ENCODE assay signal across 15 cellular contexts in the genomic region with DNA sequence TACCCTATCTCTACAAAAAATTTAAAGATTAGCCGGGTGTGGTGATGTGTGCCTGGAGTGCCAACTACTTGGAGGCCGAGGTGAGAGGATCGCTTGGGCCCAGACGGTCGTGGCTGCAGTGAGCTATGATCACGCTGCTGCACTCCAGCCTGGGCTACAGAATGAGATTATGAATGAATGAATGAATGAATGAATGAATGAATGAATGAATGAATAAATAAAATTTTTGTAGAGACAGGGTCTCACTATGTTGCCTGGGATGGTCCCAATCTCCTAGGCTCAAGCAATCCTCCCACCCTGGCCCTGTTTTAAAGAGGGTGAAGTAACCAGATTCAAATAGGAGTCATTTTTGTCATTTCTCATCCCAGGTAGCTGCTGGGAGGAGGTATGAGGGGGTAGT.
DNase-seq lines count a peak whose midpoint lies in the region; ATAC-seq and TF ChIP-seq lines count a peak whose summit lies in the region.
"Had no signal": no experiment of that assay in that cellular context is flagged by ENCODE, and none has a peak within 500 bp of the region (broad histone marks: within the 10 kb centered on the region; RNA-seq: fewer than 3 reads in every experiment).

No MANE protein-coding gene starts in this region.

- no peak overlapping the region for H3K4me3 ChIP-seq in tibial artery
- H3K4me3 ChIP-seq: HAP-1 had no signal

- peaks cover 4 to 38% (median 22%) of the 10 kb centered on the region in 4 donors for H3K4me1 ChIP-seq in tibial artery

- CTCF ChIA-PET in activated CD4-positive, alpha-beta T cell treated with anti-CD3 and anti-CD28 coated beads for 36 hours (lab: Charles Lee) = no interaction called here

- no peaks in the 10 kb centered on the region for H3K27me3 Mint-ChIP-seq in activated CD4-positive, alpha-beta T cell treated with anti-CD3 and anti-CD28 coated beads for 36 hours
- H3K27me3 Mint-ChIP-seq in natural killer cell treated with Interleukin-12 subunit alpha and Interleukin-12 subunit beta and Interleukin-15 and Interleukin-18, amount 100 ng/mL, for 72 hours = no peaks in the 10 kb centered on the region
- H3K27me3 Mint-ChIP-seq in natural killer cell (ENCODE audit: low read depth in 2 of 2) = no peaks in the 10 kb centered on the region
- no peaks in the 10 kb centered on the region for H3K27me3 Mint-ChIP-seq in central memory CD8-positive, alpha-beta T cell
- H3K27me3 Mint-ChIP-seq in activated T-helper 1 cell treated with anti-CD3 and anti-CD28 coated beads, Interleukin-12 subunit alpha, Interleukin-12 subunit beta, Interleukin-2, Interleukin-4 antibody, amounts not matched to agents 30 ng/mL and 10 ng/mL and 1 ng/mL, durations not matched to agents 14 hours and 24 hours and 36 hours (ENCODE audit: insufficient read depth) = no peaks in the 10 kb centered on the region
- H3K27me3 Mint-ChIP-seq: B cell had no signal

- intact Hi-C loops in activated CD4-positive, alpha-beta T cell treated with anti-CD3 and anti-CD28 coated beads for 36 hours (cut with DNase I, micrococcal nuclease) = no loop called here
- intact Hi-C loops in natural killer cell (cut with micrococcal nuclease) (loop anchor here (5.0 kb wide), 1 partner anchor 197 kb away; a partner anchor contains a TSS), tibial artery (cut with DNase I; ENCODE audit: low total_unique reads) (no loop called here)
- intact Hi-C loops in activated T-helper 1 cell treated with anti-CD3 and anti-CD28 coated beads, Interleukin-12 subunit alpha, Interleukin-12 subunit beta, Interleukin-2, Interleukin-4 antibody, amounts not matched to agents 30 ng/mL and 10 ng/mL and 1 ng/mL, durations not matched to agents 14 hours and 24 hours and 36 hours (cut with micrococcal nuclease) = no loop called here

- no peak for ATAC-seq in activated CD4-positive, alpha-beta T cell treated with anti-CD3 and anti-CD28 coated beads for 36 hours
- ATAC-seq in natural killer cell treated with Interleukin-12 subunit alpha and Interleukin-12 subunit beta and Interleukin-15 and Interleukin-18, amount 100 ng/mL, for 72 hours = peak in 1 of 2 donors; percentile 7
- no peak for ATAC-seq in natural killer cell
- no peak for ATAC-seq in central memory CD8-positive, alpha-beta T cell (replicated peaks; ENCODE audit: extremely low read depth, poor library complexity, severe bottlenecking)
- ATAC-seq in HG03460 (IDR thresholded peaks at IDR 0.05; ENCODE audit: unreplicated experiment) = no peak

- no peaks in the 10 kb centered on the region for H3K9me3 ChIP-seq in tibial artery

- peak overlapping the region; percentile 11 for H3K27ac Mint-ChIP-seq in activated CD4-positive, alpha-beta T cell treated with anti-CD3 and anti-CD28 coated beads for 36 hours
- peak overlapping the region in 1 of 2 donors; percentile 100 for H3K27ac Mint-ChIP-seq in natural killer cell treated with Interleukin-12 subunit alpha and Interleukin-12 subunit beta and Interleukin-15 and Interleukin-18, amount 100 ng/mL, for 72 hours
- peak overlapping the region in 1 of 2 donors; percentile 70 for H3K27ac Mint-ChIP-seq in natural killer cell
- H3K27ac Mint-ChIP-seq in central memory CD8-positive, alpha-beta T cell (ENCODE audit: low read depth) = peak overlapping the region; percentile 84
- no peak overlapping the region for H3K27ac Mint-ChIP-seq in activated T-helper 1 cell treated with anti-CD3 and anti-CD28 coated beads, Interleukin-12 subunit alpha, Interleukin-12 subunit beta, Interleukin-2, Interleukin-4 antibody, amounts not matched to agents 30 ng/mL and 10 ng/mL and 1 ng/mL, durations not matched to agents 14 hours and 24 hours and 36 hours
- H3K27ac Mint-ChIP-seq: B cell had no signal

- TF ChIP-seq CTCF in natural killer cell (IDR thresholded peaks at IDR 0.05) = no peak
- no peak for TF ChIP-seq CTCF in tibial artery (IDR thresholded peaks at IDR 0.05)

- no peak for DNase-seq in activated CD4-positive, alpha-beta T cell treated with anti-CD3 and anti-CD28 coated beads for 36 hours
- no peak for DNase-seq in activated CD4-positive, alpha-beta T cell treated with anti-CD3 and anti-CD28 coated beads, Interleukin-2, amount 50 U/mL, for 1 hour
- no peak for DNase-seq in natural killer cell treated with Interleukin-12 subunit alpha and Interleukin-12 subunit beta and Interleukin-15 and Interleukin-18, amount 100 ng/mL, for 72 hours (ENCODE audit: low spot score)
- no peak for DNase-seq in natural killer cell
- DNase-seq in central memory CD8-positive, alpha-beta T cell (ENCODE audit: low spot score in 2 of 2) = no peak
- DNase-seq in activated T-helper 1 cell treated with anti-CD3 and anti-CD28 coated beads, Interleukin-12 subunit alpha, Interleukin-12 subunit beta, Interleukin-2, Interleukin-4 antibody, amounts not matched to agents 30 ng/mL and 10 ng/mL and 1 ng/mL, durations not matched to agents 14 hours and 24 hours and 36 hours (ENCODE audit: low spot score) = no peak
- no peak for DNase-seq in tibial artery
- DNase-seq: DND-41, NCI-H187, NCI-H69 had no signal

- H3K4me3 Mint-ChIP-seq in activated CD4-positive, alpha-beta T cell treated with anti-CD3 and anti-CD28 coated beads for 36 hours = peak overlapping the region; percentile 40
- peak overlapping the region; percentile 77 for H3K4me3 Mint-ChIP-seq in natural killer cell treated with Interleukin-12 subunit alpha and Interleukin-12 subunit beta and Interleukin-15 and Interleukin-18, amount 100 ng/mL, for 72 hours
- H3K4me3 Mint-ChIP-seq in natural killer cell = no peak overlapping the region
- no peak overlapping the region for H3K4me3 Mint-ChIP-seq in central memory CD8-positive, alpha-beta T cell
- no peak overlapping the region for H3K4me3 Mint-ChIP-seq in activated T-helper 1 cell treated with anti-CD3 and anti-CD28 coated beads, Interleukin-12 subunit alpha, Interleukin-12 subunit beta, Interleukin-2, Interleukin-4 antibody, amounts not matched to agents 30 ng/mL and 10 ng/mL and 1 ng/mL, durations not matched to agents 14 hours and 24 hours and 36 hours
- H3K4me3 Mint-ChIP-seq: B cell had no signal

- H3K27ac ChIP-seq in tibial artery = no peak overlapping the region
- H3K27ac ChIP-seq: 22Rv1, HL-60 had no signal

- peaks cover 87% of the 10 kb centered on the region for H3K4me1 Mint-ChIP-seq in activated CD4-positive, alpha-beta T cell treated with anti-CD3 and anti-CD28 coated beads for 36 hours
- peaks cover 68 to 78% of the 10 kb centered on the region in 2 donors for H3K4me1 Mint-ChIP-seq in natural killer cell treated with Interleukin-12 subunit alpha and Interleukin-12 subunit beta and Interleukin-15 and Interleukin-18, amount 100 ng/mL, for 72 hours (ENCODE audit: low read depth in 2 of 2)
- H3K4me1 Mint-ChIP-seq in natural killer cell = peaks cover 88 to 89% of the 10 kb centered on the region in 2 donors
- peaks cover 79% of the 10 kb centered on the region for H3K4me1 Mint-ChIP-seq in central memory CD8-positive, alpha-beta T cell
- peaks cover 59% of the 10 kb centered on the region for H3K4me1 Mint-ChIP-seq in activated T-helper 1 cell treated with anti-CD3 and anti-CD28 coated beads, Interleukin-12 subunit alpha, Interleukin-12 subunit beta, Interleukin-2, Interleukin-4 antibody, amounts not matched to agents 30 ng/mL and 10 ng/mL and 1 ng/mL, durations not matched to agents 14 hours and 24 hours and 36 hours (ENCODE audit: low read depth)

- no peaks in the 10 kb centered on the region for H3K27me3 ChIP-seq in tibial artery

- no peaks in the 10 kb centered on the region for H3K9me3 Mint-ChIP-seq in activated CD4-positive, alpha-beta T cell treated with anti-CD3 and anti-CD28 coated beads for 36 hours (ENCODE audit: low read depth)
- H3K9me3 Mint-ChIP-seq in natural killer cell treated with Interleukin-12 subunit alpha and Interleukin-12 subunit beta and Interleukin-15 and Interleukin-18, amount 100 ng/mL, for 72 hours = peaks cover 5% of the 10 kb centered on the region
- H3K9me3 Mint-ChIP-seq in natural killer cell = no peaks in the 10 kb centered on the region
- H3K9me3 Mint-ChIP-seq in central memory CD8-positive, alpha-beta T cell = no peaks in the 10 kb centered on the region
- peaks cover 9% of the 10 kb centered on the region for H3K9me3 Mint-ChIP-seq in activated T-helper 1 cell treated with anti-CD3 and anti-CD28 coated beads, Interleukin-12 subunit alpha, Interleukin-12 subunit beta, Interleukin-2, Interleukin-4 antibody, amounts not matched to agents 30 ng/mL and 10 ng/mL and 1 ng/mL, durations not matched to agents 14 hours and 24 hours and 36 hours

- H3K36me3 Mint-ChIP-seq in activated CD4-positive, alpha-beta T cell treated with anti-CD3 and anti-CD28 coated beads for 36 hours (ENCODE audit: low read depth) = peaks cover 37% of the 10 kb centered on the region
- peaks cover 17% of the 10 kb centered on the region for H3K36me3 Mint-ChIP-seq in natural killer cell treated with Interleukin-12 subunit alpha and Interleukin-12 subunit beta and Interleukin-15 and Interleukin-18, amount 100 ng/mL, for 72 hours
- no peaks in the 10 kb centered on the region for H3K36me3 Mint-ChIP-seq in natural killer cell
- peaks cover 65% of the 10 kb centered on the region for H3K36me3 Mint-ChIP-seq in central memory CD8-positive, alpha-beta T cell (ENCODE audit: insufficient read depth)
- H3K36me3 Mint-ChIP-seq in activated T-helper 1 cell treated with anti-CD3 and anti-CD28 coated beads, Interleukin-12 subunit alpha, Interleukin-12 subunit beta, Interleukin-2, Interleukin-4 antibody, amounts not matched to agents 30 ng/mL and 10 ng/mL and 1 ng/mL, durations not matched to agents 14 hours and 24 hours and 36 hours (ENCODE audit: low read depth) = peaks cover 46% of the 10 kb centered on the region

- POLR2A ChIA-PET in activated CD4-positive, alpha-beta T cell treated with anti-CD3 and anti-CD28 coated beads for 36 hours (lab: Charles Lee) = no interaction called here

- H3K36me3 ChIP-seq in tibial artery = no peaks in the 10 kb centered on the region
- H3K36me3 ChIP-seq: HAP-1 had no signal

Comparison
In these comparisons a context has a peak if more than half of its experiments do, and no peak if none do; other contexts are left out.
1. H3K4me3 Mint-ChIP-seq: peak in activated CD4-positive, alpha-beta T cell treated with anti-CD3 and anti-CD28 coated beads for 36 hours (single experiment) and natural killer cell treated with Interleukin-12 subunit alpha and Interleukin-12 subunit beta and Interleukin-15 and Interleukin-18, amount 100 ng/mL, for 72 hours (single experiment); none in natural killer cell (single experiment), central memory CD8-positive, alpha-beta T cell (single experiment) and activated T-helper 1 cell treated with anti-CD3 and anti-CD28 coated beads, Interleukin-12 subunit alpha, Interleukin-12 subunit beta, Interleukin-2, Interleukin-4 antibody, amounts not matched to agents 30 ng/mL and 10 ng/mL and 1 ng/mL, durations not matched to agents 14 hours and 24 hours and 36 hours (single experiment).